Comparison of ENCODE assay signal across 7 cellular contexts in the genomic region with DNA sequence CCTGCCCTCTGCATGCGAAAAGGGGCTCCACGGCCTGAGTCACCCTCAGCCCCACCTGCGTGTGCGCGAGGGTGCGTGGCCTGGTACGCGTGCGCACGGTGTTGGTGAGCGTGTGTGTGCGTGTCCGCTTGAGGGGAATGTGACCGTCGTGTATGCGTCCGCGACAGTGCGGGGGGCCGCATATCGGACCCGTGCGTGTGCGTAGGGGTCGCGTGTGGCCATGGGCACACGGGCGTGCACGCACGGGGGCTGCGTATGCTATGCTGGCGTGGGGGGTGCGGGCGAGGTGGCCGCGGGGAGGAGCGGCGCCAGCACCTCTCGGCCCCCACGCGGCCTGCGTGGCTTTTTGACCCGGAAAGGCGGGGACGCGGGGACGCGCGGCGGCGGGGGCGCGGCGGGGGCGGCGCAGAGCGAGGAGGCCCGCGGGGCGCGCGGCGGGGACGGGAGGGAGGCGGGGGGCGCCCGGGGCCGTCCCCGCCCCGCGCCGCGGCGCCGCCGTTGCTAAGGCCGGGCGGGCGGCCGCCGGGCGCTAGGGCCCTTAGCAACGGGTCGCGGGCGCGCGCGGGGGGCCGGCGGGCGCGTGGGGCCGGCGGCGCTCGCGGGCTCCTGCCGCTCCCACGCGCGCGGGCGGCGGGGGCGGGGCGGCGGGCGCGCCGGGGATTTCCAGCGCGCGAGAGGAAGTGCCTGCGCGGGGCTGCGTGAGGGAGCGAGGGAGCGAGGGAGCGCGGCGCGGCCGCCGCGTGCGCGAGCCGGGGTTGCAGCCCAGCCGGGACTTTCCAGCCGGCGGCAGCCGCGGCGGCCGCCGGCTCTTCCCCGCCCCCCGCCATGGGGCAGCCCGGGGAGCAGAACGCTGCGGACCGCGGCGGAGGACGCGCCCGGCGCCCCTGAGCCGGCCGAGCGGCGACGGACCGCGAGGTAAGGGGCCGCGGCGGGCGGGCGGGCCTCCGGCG. TPM values are rescaled to one million over a fixed set of nuclear protein-coding genes. Genes with fewer than 3 reads are reported as not detected.
DNase-seq lines count a peak whose midpoint lies in the region; ATAC-seq and TF ChIP-seq lines count a peak whose summit lies in the region.

Gene TRAF3 (plus strand): TSS at position 689 of the 950 bp plus-strand sequence. CDS start 92,753 bp downstream, outside the sequence.

- no peaks in the 10 kb centered on the region for H3K9me3 ChIP-seq in endodermal cell (ENCODE audit: control insufficient read depth, low read length)

- TF ChIP-seq CTCF in endodermal cell (conservative IDR thresholded peaks at IDR 0.05) = no peak

- H3K27ac Mint-ChIP-seq in endodermal cell = no peak within 1 kb of the TSS

- peak; percentile 67 for ATAC-seq in GM18498 (IDR thresholded peaks at IDR 0.05; ENCODE audit: unreplicated experiment)
- ATAC-seq in HG02678 (IDR thresholded peaks at IDR 0.05; ENCODE audit: unreplicated experiment) = peak; percentile 61

- H3K9me3 Mint-ChIP-seq in endodermal cell = no peaks in the 10 kb centered on the region

- peaks cover 6% of the 10 kb centered on the region for H3K27me3 ChIP-seq in endodermal cell (ENCODE audit: control insufficient read depth, insufficient read depth, low read length, poor library complexity, severe bottlenecking)

- H3K4me3 Mint-ChIP-seq in endodermal cell = peak within 1 kb of the TSS; percentile 63

- 20 to 88% methylated on average over 19 to 149 of the region's 163 CpGs for WGBS in endodermal cell (ENCODE audit: insufficient coverage in 1 of 2, insufficient read length in 1 of 2), 2 experiments

- peaks cover 25% of the 10 kb centered on the region for H3K4me1 Mint-ChIP-seq in endodermal cell

- H3K27me3 Mint-ChIP-seq in endodermal cell (ENCODE audit: insufficient read depth) = peaks cover 14% of the 10 kb centered on the region

- no peaks in the 10 kb centered on the region for H3K36me3 Mint-ChIP-seq in endodermal cell (ENCODE audit: low read depth)

- H3K36me3 ChIP-seq in endodermal cell (ENCODE audit: control insufficient read depth, insufficient read depth, low read length) = no peaks in the 10 kb centered on the region

- peak; percentile 6 for DNase-seq in NCI-H748 treated with DMSO at 0.1 percent for 48 hours (lab: John Stamatoyannopoulos, UW)
- peak; percentile 53 for DNase-seq in activated CD8-positive, alpha-beta memory T cell treated with anti-CD3 and anti-CD28 coated beads, Interleukin-2, amount 50 U/mL, for 24 hours (ENCODE audit: extremely low read depth)
- peak; percentile 74 for DNase-seq in endodermal cell
- peak; percentile 66 for DNase-seq in midbrain (lab: John Stamatoyannopoulos, UW)
- peak; percentile 74 to 77 for DNase-seq in stimulated activated CD8-positive, alpha-beta memory T cell treated with anti-CD3 and anti-CD28 coated beads, Interleukin-15, amount 100 ng/mL, for 48 hours (ENCODE audit: low read depth in 2 of 2)

- peak within 1 kb of the TSS; percentile 19 for H3K9ac ChIP-seq in endodermal cell (ENCODE audit: extremely low read depth, low read length, poor library complexity, severe bottlenecking)

- H3K4me3 ChIP-seq in endodermal cell (ENCODE audit: low read length) = peak within 1 kb of the TSS; percentile 71

- H3K4me1 ChIP-seq in endodermal cell (ENCODE audit: control insufficient read depth, insufficient read depth, low read length) = peaks cover 8% of the 10 kb centered on the region

- no peak within 1 kb of the TSS for H3K27ac ChIP-seq in endodermal cell (ENCODE audit: low read depth, low read length)

RNA-seq across cellular contexts. Expression of gene TRAF3, which starts in this region (rescaled TPM):
- 10 to 100 TPM; 16.7 to 23.8 TPM for total RNA-seq in endodermal cell
- 17.5 TPM for polyA plus RNA-seq in endodermal cell (2013, experiment 1 of 2)
- polyA plus RNA-seq in endodermal cell (2013, experiment 2 of 2) = 18.9 TPM

Comparison
In these comparisons a context has a peak if more than half of its experiments do, and no peak if none do; other contexts are left out.
1. DNase-seq: peak in every context shown above with its lines; median percentile 76 in stimulated activated CD8-positive, alpha-beta memory T cell treated with anti-CD3 and anti-CD28 coated beads, Interleukin-15, amount 100 ng/mL, for 48 hours; 74 in endodermal cell; 66 in midbrain; 53 in activated CD8-positive, alpha-beta memory T cell treated with anti-CD3 and anti-CD28 coated beads, Interleukin-2, amount 50 U/mL, for 24 hours; 6 in NCI-H748 treated with DMSO at 0.1 percent for 48 hours.